ENCODE assay signal across 14 cellular contexts in genomic region chr12:69648476-69648875, GRCh38. TPM values are rescaled to one million over a fixed set of nuclear protein-coding genes. Genes with fewer than 3 reads are reported as not detected.
DNase-seq lines count a peak whose midpoint lies in the region; ATAC-seq, FAIRE-seq and TF ChIP-seq lines count a peak whose summit lies in the region.
"Had no signal": no experiment of that assay in that cellular context is flagged by ENCODE, and none has a peak within 500 bp of the region (broad histone marks: within the 10 kb centered on the region; RNA-seq: fewer than 3 reads in every experiment).

No MANE protein-coding gene starts in this region.

- H3K27ac Mint-ChIP-seq in stimulated activated naive B cell treated with anti-CD40 and anti-IgM and Interleukin-4, amounts not matched to agents 10 μg/mL and 1 μg/mL and 100 μg/mL, for 72 hours, result no peak overlapping the region
- no peak overlapping the region for H3K27ac Mint-ChIP-seq in stimulated activated memory B cell treated with anti-CD40 and anti-IgM and Interleukin-4, amounts not matched to agents 10 μg/mL and 1 μg/mL and 100 μg/mL, for 72 hours
- H3K27ac Mint-ChIP-seq: activated T-cell treated with anti-CD3 and anti-CD28 coated beads, Interleukin-2, amount 50 U/mL, for 72 hours had no signal

- TF ChIP-seq CTCF in A549 (IDR thresholded peaks at IDR 0.05) (no peak), HFF-Myc (IDR thresholded peaks at IDR 0.05; ENCODE audit: low read depth, low read length, missing control alignments) (no peak), foreskin fibroblast (IDR thresholded peaks at IDR 0.05; ENCODE audit: low read depth, low read length) (no peak)

- TF ChIP-seq POLR2A in A549 (IDR thresholded peaks at IDR 0.05; ENCODE audit: low read length), result no peak

- H3K4me2 ChIP-seq in A549, result peak overlapping the region; percentile 7; the same call in 1 of the 3 replicates

- no peaks in the 10 kb centered on the region for H3K9me3 Mint-ChIP-seq in stimulated activated naive B cell treated with anti-CD40 and anti-IgM and Interleukin-4, amounts not matched to agents 10 μg/mL and 1 μg/mL and 100 μg/mL, for 72 hours
- H3K9me3 Mint-ChIP-seq in stimulated activated memory B cell treated with anti-CD40 and anti-IgM and Interleukin-4, amounts not matched to agents 10 μg/mL and 1 μg/mL and 100 μg/mL, for 72 hours, result no peaks in the 10 kb centered on the region
- H3K9me3 Mint-ChIP-seq: activated T-cell treated with anti-CD3 and anti-CD28 coated beads, Interleukin-2, amount 50 U/mL, for 72 hours had no signal

- H3K27me3 Mint-ChIP-seq in stimulated activated naive B cell treated with anti-CD40 and anti-IgM and Interleukin-4, amounts not matched to agents 10 μg/mL and 1 μg/mL and 100 μg/mL, for 72 hours, result peaks cover 0 to 5% of the 10 kb centered on the region in 2 donors
- peaks cover 9% of the 10 kb centered on the region for H3K27me3 Mint-ChIP-seq in stimulated activated memory B cell treated with anti-CD40 and anti-IgM and Interleukin-4, amounts not matched to agents 10 μg/mL and 1 μg/mL and 100 μg/mL, for 72 hours

- 32% methylated on average over 3 of the region's 3 CpGs for WGBS in A549 (ENCODE audit: missing lambda C conversion rate)

- no peak overlapping the region for H3K9ac ChIP-seq in adipocyte (ENCODE audit: low read length)

- H3K4me1 ChIP-seq in A549, result peaks cover 9% of the 10 kb centered on the region; the same call in 1 of the 3 replicates
- H3K4me1 ChIP-seq in adipocyte (ENCODE audit: control insufficient read depth, insufficient read depth, low read length), result peaks cover 21% of the 10 kb centered on the region
- H3K4me1 ChIP-seq: upper lobe of left lung had no signal

- no peak for TF ChIP-seq EP300 in A549 (IDR thresholded peaks at IDR 0.05)

- H3K9me3 ChIP-seq in A549 (no peaks in the 10 kb centered on the region), adipocyte (ENCODE audit: control insufficient read depth, low read length) (no peaks in the 10 kb centered on the region)
- H3K9me3 ChIP-seq: upper lobe of left lung had no signal

- H3K36me3 Mint-ChIP-seq in stimulated activated naive B cell treated with anti-CD40 and anti-IgM and Interleukin-4, amounts not matched to agents 10 μg/mL and 1 μg/mL and 100 μg/mL, for 72 hours, result no peaks in the 10 kb centered on the region
- no peaks in the 10 kb centered on the region for H3K36me3 Mint-ChIP-seq in stimulated activated memory B cell treated with anti-CD40 and anti-IgM and Interleukin-4, amounts not matched to agents 10 μg/mL and 1 μg/mL and 100 μg/mL, for 72 hours

- H3K4me1 Mint-ChIP-seq in stimulated activated naive B cell treated with anti-CD40 and anti-IgM and Interleukin-4, amounts not matched to agents 10 μg/mL and 1 μg/mL and 100 μg/mL, for 72 hours, result no peaks in the 10 kb centered on the region
- no peaks in the 10 kb centered on the region for H3K4me1 Mint-ChIP-seq in stimulated activated memory B cell treated with anti-CD40 and anti-IgM and Interleukin-4, amounts not matched to agents 10 μg/mL and 1 μg/mL and 100 μg/mL, for 72 hours

- H3K4me3 Mint-ChIP-seq in stimulated activated naive B cell treated with anti-CD40 and anti-IgM and Interleukin-4, amounts not matched to agents 10 μg/mL and 1 μg/mL and 100 μg/mL, for 72 hours, result no peak overlapping the region
- no peak overlapping the region for H3K4me3 Mint-ChIP-seq in stimulated activated memory B cell treated with anti-CD40 and anti-IgM and Interleukin-4, amounts not matched to agents 10 μg/mL and 1 μg/mL and 100 μg/mL, for 72 hours
- H3K4me3 Mint-ChIP-seq: activated T-cell treated with anti-CD3 and anti-CD28 coated beads, Interleukin-2, amount 50 U/mL, for 72 hours had no signal

- no peak overlapping the region for H3K27ac ChIP-seq in A549
- H3K27ac ChIP-seq: upper lobe of left lung had no signal

- CTCF ChIA-PET in A549 (lab: Yijun Ruan, JAX), result interaction anchor here (2.5 kb wide), 1 partner anchor 10 kb away, joined by 20 read pairs; no protein-coding TSS in a partner anchor

- peak in 1 of 2 experiments; percentile 57 for DNase-seq in A549 (ENCODE audit: low read depth in 1 of 2, low spot score in 1 of 2)
- DNase-seq in HFF-Myc (ENCODE audit: extremely low read depth, low read depth), result peak; percentile 20
- peak; percentile 86 for DNase-seq in adipocyte (ENCODE audit: low read depth)
- peak; percentile 75 to 87 for DNase-seq in foreskin fibroblast
- DNase-seq in stimulated activated naive B cell treated with anti-CD40 and anti-IgM and Interleukin-4, amounts not matched to agents 10 μg/mL and 1 μg/mL and 100 μg/mL, for 72 hours, result no peak
- DNase-seq in iPS-NIHi11 (ENCODE audit: low spot score), result no peak
- DNase-seq in activated T-cell treated with anti-CD3 and anti-CD28 coated beads for 4 hours, result no peak
- DNase-seq: activated T-cell treated with anti-CD3 and anti-CD28 coated beads, Interleukin-2, amount 50 U/mL, for 72 hours; anterior cingulate cortex; GOT3; NCI-H187; occipital lobe; upper lobe of left lung had no signal

- POLR2A ChIA-PET in A549 (lab: Yijun Ruan, JAX), result no interaction called here

- TF ChIP-seq RAD21 in A549 (conservative IDR thresholded peaks at IDR 0.05 in 1 of 2, IDR thresholded peaks at IDR 0.05 in 1 of 2), result no peak

- H3K4me3 ChIP-seq in A549 (no peak overlapping the region), HFF-Myc (replicated peaks; ENCODE audit: low read depth, low read length) (no peak overlapping the region), adipocyte (ENCODE audit: low read length) (no peak overlapping the region), foreskin fibroblast (ENCODE audit: low read depth in 1 of 2, low read length in 2 of 2) (no peak overlapping the region)
- H3K4me3 ChIP-seq: upper lobe of left lung had no signal

- FAIRE-seq in A549 (lab: Jason Lieb, UNC), result no peak

- no peaks in the 10 kb centered on the region for H3K36me3 ChIP-seq in adipocyte (ENCODE audit: control insufficient read depth, insufficient read depth, low read length, severe bottlenecking)
- H3K36me3 ChIP-seq: upper lobe of left lung had no signal

- ATAC-seq in A549, result peak; percentile 83 to 86
- no peak for ATAC-seq in stimulated activated naive B cell treated with anti-CD40 and anti-IgM and Interleukin-4, amounts not matched to agents 10 μg/mL and 1 μg/mL and 100 μg/mL, for 72 hours (replicated peaks)
- ATAC-seq in stimulated activated memory B cell treated with anti-CD40 and anti-IgM and Interleukin-4, amounts not matched to agents 10 μg/mL and 1 μg/mL and 100 μg/mL, for 72 hours, result no peak
- ATAC-seq: activated T-cell treated with anti-CD3 and anti-CD28 coated beads, Interleukin-2, amount 50 U/mL, for 72 hours had no signal

- no peaks in the 10 kb centered on the region for H3K27me3 ChIP-seq in adipocyte (replicated peaks; ENCODE audit: control insufficient read depth, insufficient read depth, low read length)
- H3K27me3 ChIP-seq: upper lobe of left lung had no signal

TF ChIP-seq in A549, 52 proteins besides CTCF, POLR2A, EP300 and RAD21:
- TF ChIP-seq CEBPB (IDR thresholded peaks at IDR 0.05), result peak in 1 of 2 experiments; percentile 21; a peak in 2 of 4 replicates
- TF ChIP-seq PBX3 (IDR thresholded peaks at IDR 0.05), result no peak
- no peak for TF ChIP-seq JUN (IDR thresholded peaks at IDR 0.05)
- TF ChIP-seq FOSL2 (IDR thresholded peaks at IDR 0.05), result no peak
- TF ChIP-seq FOSL2 (CRISPR knock-in tag; IDR thresholded peaks at IDR 0.05), result peak; percentile 34; the same call in 1 of the 2 replicates
- no peak for TF ChIP-seq GATA3 (IDR thresholded peaks at IDR 0.05; ENCODE audit: borderline replicate concordance)
- no peak for TF ChIP-seq ESRRA (IDR thresholded peaks at IDR 0.05; ENCODE audit: borderline replicate concordance, low read length)
- no peak for TF ChIP-seq PHF8 (IDR thresholded peaks at IDR 0.05; ENCODE audit: borderline replicate concordance, low read depth)

RNA-seq across cellular contexts. Expression of gene LRRC10, which starts 37.8 kb away (rescaled TPM):
- polyA plus RNA-seq in A549 (2011; rRNA removed), result not detected in 2 replicates
- not detected in 2 replicates for polyA plus RNA-seq in A549 (2012; cell fraction: cytosol; rRNA removed)
- 0.02 TPM in 1 of 2 replicates, not detected in the other for polyA plus RNA-seq in A549 (2012; cell fraction: nucleus; rRNA removed)
- not detected in 3 replicates for polyA plus RNA-seq in A549 (2017; fragmentation: RNase III; extraction: RNeasy Plus Mini Kit Qiagen cat#74134 plus additional on column Dnase treatment)
- polyA minus RNA-seq in A549 (2011; rRNA and poly(A)+ RNA removed), result not detected in 2 replicates

RNA-seq across cellular contexts. Expression of gene BEST3, which starts 50.6 kb away (rescaled TPM):
- polyA plus RNA-seq in A549 (2011; rRNA removed) (0.57 and 0.61 TPM in 2 replicates), A549 (2017; fragmentation: RNase III; extraction: RNeasy Plus Mini Kit Qiagen cat#74134 plus additional on column Dnase treatment) (0.78 to 1.2 TPM (median 0.93 TPM) in 3 replicates)
- 0.27 and 0.32 TPM in 2 replicates for polyA plus RNA-seq in A549 (2012; cell fraction: cytosol; rRNA removed)
- 0.20 and 0.27 TPM in 2 replicates for polyA plus RNA-seq in A549 (2012; cell fraction: nucleus; rRNA removed)
- 0.78 and 0.79 TPM in 2 replicates for polyA minus RNA-seq in A549 (2011; rRNA and poly(A)+ RNA removed)

Comparison
In these comparisons a context has a peak if more than half of its experiments do, and no peak if none do; other contexts are left out.
1. ATAC-seq: peak in A549 (2 of 2); none in stimulated activated naive B cell treated with anti-CD40 and anti-IgM and Interleukin-4, amounts not matched to agents 10 μg/mL and 1 μg/mL and 100 μg/mL, for 72 hours (0 of 2) and stimulated activated memory B cell treated with anti-CD40 and anti-IgM and Interleukin-4, amounts not matched to agents 10 μg/mL and 1 μg/mL and 100 μg/mL, for 72 hours (single experiment).
2. DNase-seq: peak in HFF-Myc (single experiment), adipocyte (single experiment) and foreskin fibroblast (2 of 2); none in stimulated activated naive B cell treated with anti-CD40 and anti-IgM and Interleukin-4, amounts not matched to agents 10 μg/mL and 1 μg/mL and 100 μg/mL, for 72 hours (single experiment), iPS-NIHi11 (single experiment) and activated T-cell treated with anti-CD3 and anti-CD28 coated beads for 4 hours (single experiment).